In genomic region chr2:131115752-131116151, GRCh38 we compare ENCODE assay signal across 13 cellular contexts.
"Had no signal": no experiment of that assay in that cellular context is flagged by ENCODE, and none has a peak within 500 bp of the region (broad histone marks: within the 10 kb centered on the region; RNA-seq: fewer than 3 reads in every experiment).

No MANE protein-coding gene starts in this region.

- H3K4me3 ChIP-seq: adrenal gland, ovary, thoracic aorta had no signal

- H3K9me3 ChIP-seq: adrenal gland, ovary, SK-N-SH, thoracic aorta had no signal

- DNase-seq: activated CD4-positive, CD25-positive, alpha-beta regulatory T cell; activated CD8-positive, alpha-beta memory T cell treated with anti-CD3 and anti-CD28 coated beads for 24 hours; activated gamma-delta T cell treated with Interleukin-2 at 50 U/mL for 16 hours; central memory CD4-positive, alpha-beta T cell; hippocampal formation; left ventricle myocardium superior; mesendoderm; ovary; SK-N-SH; stimulated activated CD4-positive, alpha-beta T cell treated with anti-CD3 and anti-CD28 coated beads, Interleukin-2, amount 100 ng/mL, for 48 hours had no signal

- H3K4me3 Mint-ChIP-seq: stimulated activated naive CD8-positive, alpha-beta T cell treated with anti-CD3 and anti-CD28 coated beads, Interleukin-15, Interleukin-2, amounts not matched to agents 100 ng/mL and 50 ng/mL, for 24 hours had no signal

- H3K27me3 Mint-ChIP-seq: stimulated activated naive CD8-positive, alpha-beta T cell treated with anti-CD3 and anti-CD28 coated beads, Interleukin-15, Interleukin-2, amounts not matched to agents 100 ng/mL and 50 ng/mL, for 24 hours had no signal

- H3K27me3 ChIP-seq: adrenal gland, ovary had no signal

- ATAC-seq: left ventricle myocardium superior had no signal

- H3K36me3 ChIP-seq: adrenal gland, ovary had no signal

- H3K27ac ChIP-seq: adrenal gland, ovary, thoracic aorta had no signal

- H3K27ac Mint-ChIP-seq: stimulated activated naive CD8-positive, alpha-beta T cell treated with anti-CD3 and anti-CD28 coated beads, Interleukin-15, Interleukin-2, amounts not matched to agents 100 ng/mL and 50 ng/mL, for 24 hours had no signal
